In the genomic region with DNA sequence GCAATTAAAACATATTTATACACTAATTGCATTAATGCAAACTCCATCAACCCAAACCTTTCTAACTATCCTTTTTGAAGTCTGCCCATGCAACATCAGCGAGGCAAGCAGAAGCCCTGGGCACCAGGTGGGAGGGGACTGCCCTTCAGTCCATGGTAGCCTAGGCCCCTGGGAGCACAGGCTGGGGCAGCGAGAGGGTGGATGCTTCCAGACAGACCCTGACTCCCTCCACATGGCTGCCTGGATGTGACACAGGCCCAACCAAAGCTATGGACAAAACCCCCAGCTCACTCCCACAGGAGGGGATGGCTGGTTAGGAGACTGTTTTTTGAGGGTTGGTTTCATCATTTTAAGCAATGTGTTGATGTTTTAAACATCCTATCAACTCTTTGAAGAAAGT, we compare ENCODE assay signal across 22 cellular contexts. TPM values are rescaled to one million over a fixed set of nuclear protein-coding genes. Genes with fewer than 3 reads are reported as not detected.
"Had no signal": no experiment of that assay in that cellular context is flagged by ENCODE, and none has a peak within 500 bp of the region (broad histone marks: within the 10 kb centered on the region; RNA-seq: fewer than 3 reads in every experiment).

No MANE protein-coding gene starts in this region.

- H3K27me3 ChIP-seq: esophagus muscularis mucosa, gastrocnemius medialis, heart right ventricle, neutrophil, right atrium auricular region, stomach, transverse colon had no signal

- DNase-seq: effector memory CD8-positive, alpha-beta T cell; gastrocnemius medialis; heart right ventricle; immature natural killer cell; left cardiac atrium; left ventricle myocardium inferior; mesendoderm; naive B cell; small intestine; stimulated activated CD4-positive, alpha-beta T cell treated with anti-CD3 and anti-CD28 coated beads, Interleukin-12 subunit alpha, Interleukin-12 subunit beta, amount 100 ng/mL, for 4 hours; stimulated activated naive CD4-positive, alpha-beta T cell; stomach; substantia nigra; transverse colon had no signal

- H3K9me3 ChIP-seq: esophagus muscularis mucosa, gastrocnemius medialis, heart right ventricle, left ventricle myocardium inferior, neutrophil, right atrium auricular region, stomach, thoracic aorta, transverse colon had no signal

- ATAC-seq: effector memory CD8-positive, alpha-beta T cell; gastrocnemius medialis; heart right ventricle had no signal

- H3K4me1 ChIP-seq: esophagus muscularis mucosa, gastrocnemius medialis, heart right ventricle, left ventricle myocardium inferior, right atrium auricular region, stomach, transverse colon had no signal

- H3K27ac ChIP-seq: epithelial cell of prostate, esophagus muscularis mucosa, gastrocnemius medialis, heart right ventricle, left ventricle myocardium inferior, neutrophil, right atrium auricular region, stomach, thoracic aorta, transverse colon had no signal

- H3K4me3 ChIP-seq: esophagus muscularis mucosa, gastrocnemius medialis, heart right ventricle, left ventricle myocardium inferior, lung, right atrium auricular region, stomach, thoracic aorta, transverse colon had no signal

RNA-seq across cellular contexts. Expression of gene SMIM1, which starts 41.5 kb away (rescaled TPM):
- total RNA-seq: osteoblast, stomach, transverse colon, urinary bladder had no signal
